21 cellular contexts compared by ENCODE assay signal in genomic region chr5:171999100-171999499, GRCh38. TPM values are rescaled to one million over a fixed set of nuclear protein-coding genes. Genes with fewer than 3 reads are reported as not detected.
A peak's percentile ranks its signal among the peaks of the same experiment; 100 is the strongest.
DNase-seq lines count a peak whose midpoint lies in the region; ATAC-seq and TF ChIP-seq lines count a peak whose summit lies in the region.
"Had no signal": no experiment of that assay in that cellular context is flagged by ENCODE, and none has a peak within 500 bp of the region (broad histone marks: within the 10 kb centered on the region; RNA-seq: fewer than 3 reads in every experiment).

No MANE protein-coding gene starts in this region.

- H3K4me1 ChIP-seq in DOHH2 (ENCODE audit: control insufficient read depth, low read length) (peaks cover 66% of the 10 kb centered on the region), Karpas-422 (ENCODE audit: low read length) (peaks cover 57% of the 10 kb centered on the region)

- H3K27me3 ChIP-seq in DOHH2 (ENCODE audit: control insufficient read depth, low read length), result no peaks in the 10 kb centered on the region
- no peaks in the 10 kb centered on the region for H3K27me3 ChIP-seq in Karpas-422 (ENCODE audit: low read length)
- H3K27me3 ChIP-seq: BLaER1 had no signal

- intact Hi-C loops in activated B cell treated with CpG ODN at 0.5 μM for 24 hours (cut with micrococcal nuclease), result loop anchor here (1.0 kb wide), 1 partner anchor 9 kb away; no protein-coding TSS in a partner anchor

- H3K9me3 ChIP-seq in DOHH2 (ENCODE audit: control insufficient read depth, insufficient read depth, low read length), result no peaks in the 10 kb centered on the region
- H3K9me3 ChIP-seq in Karpas-422 (ENCODE audit: low read length), result no peaks in the 10 kb centered on the region
- H3K9me3 ChIP-seq: BLaER1 had no signal

- ATAC-seq in activated B cell treated with CpG ODN at 0.5 μM for 24 hours (ENCODE audit: low read depth) (no peak), memory B cell (ENCODE audit: low read depth) (no peak), GM19035 (IDR thresholded peaks at IDR 0.05; ENCODE audit: unreplicated experiment) (no peak), GM21515 (IDR thresholded peaks at IDR 0.05; ENCODE audit: unreplicated experiment) (no peak), omental fat pad (ENCODE audit: low FRiP score) (no peak)
- ATAC-seq: CD8-positive, alpha-beta T cell; HepG2 had no signal

- peak overlapping the region; percentile 56 for H3K4me2 ChIP-seq in DOHH2 (ENCODE audit: low read length)
- no peak overlapping the region for H3K4me2 ChIP-seq in Karpas-422 (ENCODE audit: low read depth, low read length, poor library complexity, severe bottlenecking)

- DNase-seq in Karpas-422 (no peak), activated B cell treated with CpG ODN at 0.5 μM for 24 hours (no peak), memory B cell (ENCODE audit: low spot score in 2 of 2) (no peak), DMS79 treated with DMSO at 0.1 percent for 48 hours (lab: John Stamatoyannopoulos, UW) (no peak), omental fat pad (ENCODE audit: low spot score) (no peak)
- DNase-seq: Calu3; CD8-positive, alpha-beta T cell; H9; HFFc6; NCI-H1092 treated with DMSO at 0.1 percent for 48 hours; NCI-H1436 treated with DMSO at 0.1 percent for 48 hours; NCI-H1930; NCI-H82; RPMI8226; SHP77; SW 1271 had no signal

- peaks cover 20% of the 10 kb centered on the region for H3K36me3 ChIP-seq in DOHH2 (ENCODE audit: control insufficient read depth, low read length)
- H3K36me3 ChIP-seq in Karpas-422 (ENCODE audit: insufficient read depth, low read length), result peaks cover 5% of the 10 kb centered on the region; the same call in 1 of the 2 replicates

- H3K27ac ChIP-seq in DOHH2 (ENCODE audit: low read depth, low read length), result no peak overlapping the region
- H3K27ac ChIP-seq in Karpas-422 (ENCODE audit: low read length), result peak overlapping the region; percentile 3; the same call in 1 of the 2 replicates
- H3K27ac ChIP-seq: BLaER1 had no signal

- no peak overlapping the region for H3K4me3 Mint-ChIP-seq in activated B cell treated with CpG ODN at 0.5 μM for 24 hours
- no peak overlapping the region for H3K4me3 Mint-ChIP-seq in memory B cell
- H3K4me3 Mint-ChIP-seq: CD8-positive, alpha-beta T cell; H9; HFFc6 had no signal

- H3K4me1 Mint-ChIP-seq in activated B cell treated with CpG ODN at 0.5 μM for 24 hours (peaks cover 93% of the 10 kb centered on the region), memory B cell (peaks cover 59% of the 10 kb centered on the region)

- H3K79me2 ChIP-seq in DOHH2 (ENCODE audit: control insufficient read depth, low read length) (peaks cover 98% of the 10 kb centered on the region), Karpas-422 (ENCODE audit: low read length) (peaks cover 98% of the 10 kb centered on the region)

- POLR2A ChIA-PET in activated B cell treated with CpG ODN at 0.5 μM for 24 hours (lab: Charles Lee), result interaction anchor here (0.6 to 2.1 kb wide), 2 partner anchors 8 to 14 kb away, joined by 3 to 15 read pairs; partner anchors contain the start of gene FBXW11

- no peak for TF ChIP-seq CTCF in DOHH2 (IDR thresholded peaks at IDR 0.05; ENCODE audit: low read depth, low read length, poor library complexity, severe bottlenecking)
- no peak for TF ChIP-seq CTCF in activated B cell treated with CpG ODN at 0.5 μM for 24 hours (IDR thresholded peaks at IDR 0.05)
- no peak for TF ChIP-seq CTCF in omental fat pad (IDR thresholded peaks at IDR 0.05)

- peaks cover 18% of the 10 kb centered on the region for H3K36me3 Mint-ChIP-seq in activated B cell treated with CpG ODN at 0.5 μM for 24 hours (ENCODE audit: low read depth)
- peaks cover 11% of the 10 kb centered on the region for H3K36me3 Mint-ChIP-seq in memory B cell

- CTCF ChIA-PET in activated B cell treated with CpG ODN at 0.5 μM for 24 hours (lab: Charles Lee), result interaction anchor here (0.6 to 1.7 kb wide), 2 partner anchors 8 to 47 kb away, joined by 3 to 7 read pairs; partner anchors contain the start of gene FBXW11

- no peaks in the 10 kb centered on the region for H3K9me2 ChIP-seq in DOHH2 (replicated peaks; ENCODE audit: control insufficient read depth, low read length)
- H3K9me2 ChIP-seq in Karpas-422 (replicated peaks; ENCODE audit: insufficient read depth, low read length), result no peaks in the 10 kb centered on the region

- H2AFZ ChIP-seq in Karpas-422 (ENCODE audit: low read length), result no peak overlapping the region

- peak overlapping the region; percentile 44; the same call in 1 of the 2 replicates for H3K4me3 ChIP-seq in DOHH2 (ENCODE audit: low read length)
- H3K4me3 ChIP-seq in Karpas-422 (ENCODE audit: low read length), result no peak overlapping the region
- H3K4me3 ChIP-seq: BLaER1 had no signal

- no peaks in the 10 kb centered on the region for H3K9me3 Mint-ChIP-seq in activated B cell treated with CpG ODN at 0.5 μM for 24 hours
- no peaks in the 10 kb centered on the region for H3K9me3 Mint-ChIP-seq in memory B cell
- H3K9me3 Mint-ChIP-seq: CD8-positive, alpha-beta T cell; H9; HFFc6 had no signal

- H4K20me1 ChIP-seq in DOHH2 (ENCODE audit: control insufficient read depth, insufficient read depth, low read depth, low read length) (0 out of 2 replicates have a peak, but pooled peaks cover 6% of the 10 kb centered on the region), Karpas-422 (ENCODE audit: insufficient read depth, low read depth, low read length) (peaks cover 5% of the 10 kb centered on the region; the same call in 1 of the 2 replicates)

- no peaks in the 10 kb centered on the region for H3K27me3 Mint-ChIP-seq in activated B cell treated with CpG ODN at 0.5 μM for 24 hours
- no peaks in the 10 kb centered on the region for H3K27me3 Mint-ChIP-seq in memory B cell

- no peak overlapping the region for H3K9ac ChIP-seq in Karpas-422 (ENCODE audit: low read length)
- H3K9ac ChIP-seq: BLaER1 had no signal

- H3K27ac Mint-ChIP-seq in activated B cell treated with CpG ODN at 0.5 μM for 24 hours (peak overlapping the region; percentile 84), memory B cell (peak overlapping the region; percentile 94)
- H3K27ac Mint-ChIP-seq: CD8-positive, alpha-beta T cell; HFFc6 had no signal

- peaks cover 16% of the 10 kb centered on the region for H3F3A ChIP-seq in DOHH2 (ENCODE audit: control insufficient read depth, insufficient read depth)

RNA-seq across cellular contexts. Expression of gene FBXW11, which starts 7.3 kb away (rescaled TPM):
- 52.3 and 72.9 TPM in 2 replicates for total RNA-seq in Karpas-422 (2014; rRNA removed; shearing (Covaris generic); ENCODE audit: low replicate concordance)
- total RNA-seq in activated B cell treated with CpG ODN at 0.5 μM for 24 hours, result 46.5 and 52.7 TPM in 2 replicates
- 10 to 100 TPM; 44.6 to 60.9 (median 55.7) TPM for total RNA-seq in omental fat pad
